ENCODE assay signal across 9 cellular contexts in the genomic region with DNA sequence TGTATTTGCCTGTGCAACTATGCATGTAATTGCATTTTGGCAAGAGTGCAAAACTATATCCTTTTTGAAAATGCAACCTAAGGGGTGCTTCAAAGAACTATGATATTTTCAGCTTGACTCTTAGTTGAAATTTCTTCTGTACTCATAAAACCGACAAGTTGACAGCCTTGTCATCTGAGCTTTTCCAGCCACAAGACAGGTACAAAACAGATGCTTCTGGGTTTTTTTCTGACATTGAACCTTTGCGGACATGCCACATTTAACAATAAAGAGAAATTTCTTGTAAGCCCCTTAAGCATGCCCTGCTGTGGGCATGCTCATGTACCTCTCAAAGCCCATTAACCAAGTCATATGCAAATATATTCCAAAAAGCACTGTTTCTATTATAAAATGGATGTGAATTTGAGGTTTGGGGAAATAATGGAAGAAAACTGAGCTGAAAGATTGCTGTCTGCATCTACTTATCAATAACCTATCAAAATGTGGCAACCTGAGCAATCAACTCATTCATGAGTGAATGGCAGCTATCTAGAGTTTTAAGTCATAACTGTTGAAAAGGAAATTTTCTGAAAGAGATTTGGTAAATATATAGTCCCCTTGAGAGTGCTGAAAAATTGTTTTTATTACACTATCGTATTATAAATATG.
"Had no signal": no experiment of that assay in that cellular context is flagged by ENCODE, and none has a peak within 500 bp of the region (broad histone marks: within the 10 kb centered on the region; RNA-seq: fewer than 3 reads in every experiment).

No MANE protein-coding gene starts in this region.

- H3K27ac ChIP-seq: GM23248 had no signal

- H2AFZ ChIP-seq: GM23248, GM23338 had no signal

- H3K4me3 ChIP-seq: GM23248, GM23338, HAP-1 had no signal

- H3K4me2 ChIP-seq: GM23338 had no signal

- H3K9me3 ChIP-seq: HAP-1 had no signal

- H3K4me1 ChIP-seq: HAP-1 had no signal

- ATAC-seq: GM23338, HCT116 had no signal

- H3K36me3 ChIP-seq: HAP-1 had no signal

- DNase-seq: GM23248, GOT3, H7, H9, HCEC 1CT, HFFc6 had no signal

- H3K9ac ChIP-seq: GM23248 had no signal
